Comparison of ENCODE assay signal across 8 cellular contexts in the genomic region with DNA sequence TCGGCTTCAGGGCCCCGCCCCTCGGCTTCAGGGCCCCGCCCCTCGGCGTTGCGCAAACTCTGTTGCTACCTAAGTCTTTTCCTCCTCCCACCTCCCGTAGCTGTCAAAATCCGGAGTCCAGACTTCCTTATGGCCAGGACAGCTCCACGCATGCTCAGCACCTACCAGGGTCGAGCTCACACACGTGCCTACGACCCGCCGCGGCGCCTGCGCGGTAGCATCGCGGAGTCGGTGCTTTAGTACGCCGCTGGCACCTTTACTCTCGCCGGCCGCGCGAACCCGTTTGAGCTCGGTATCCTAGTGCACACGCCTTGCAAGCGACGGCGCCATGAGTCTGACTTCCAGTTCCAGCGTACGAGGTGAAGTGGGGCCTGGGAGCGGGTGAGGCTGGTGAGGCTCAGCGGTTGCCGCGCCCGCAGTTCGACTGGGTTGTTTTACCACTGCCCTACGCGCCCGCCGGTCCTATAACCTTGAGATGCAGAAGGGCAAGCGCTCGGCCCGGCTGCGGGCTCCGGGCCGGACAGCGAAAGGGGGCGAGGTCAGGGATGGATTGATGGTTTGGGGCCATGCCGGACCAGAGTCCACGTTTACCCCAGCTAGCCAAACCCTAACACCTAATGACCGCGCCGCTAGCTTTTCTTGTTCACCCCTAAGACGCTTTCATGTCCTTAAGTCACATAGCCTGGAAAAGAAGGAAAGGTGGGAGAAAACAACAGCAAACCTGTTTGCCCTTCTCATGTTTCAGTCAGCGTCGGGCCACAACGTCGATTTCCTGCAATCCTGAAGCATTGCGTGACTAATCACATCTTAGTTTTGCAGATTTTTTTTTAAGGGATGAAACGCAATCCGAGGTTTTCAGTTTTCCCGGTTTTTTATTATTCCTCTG. TPM values are rescaled to one million over a fixed set of nuclear protein-coding genes. Genes with fewer than 3 reads are reported as not detected.
DNase-seq lines count a peak whose midpoint lies in the region; ATAC-seq and TF ChIP-seq lines count a peak whose summit lies in the region.

A gene (plus strand): TSS at position 217 of the 886 bp plus-strand sequence. CDS start 112 bp downstream, at position 329.

- ATAC-seq in GM21717 (IDR thresholded peaks at IDR 0.05; ENCODE audit: unreplicated experiment), result peak; percentile 62

- H3K36me3 Mint-ChIP-seq in activated T-cell treated with anti-CD3 and anti-CD28 coated beads, Interleukin-2, amount 50 U/mL, for 24 hours (ENCODE audit: low read depth), result peaks cover 31% of the 10 kb centered on the region

- H3K9ac ChIP-seq in mucosa of stomach (ENCODE audit: low read length), result peak within 1 kb of the TSS; percentile 65

- TF ChIP-seq POLR2A in erythroblast (IDR thresholded peaks at IDR 0.05; ENCODE audit: low read length), result peak; percentile 71

- no peaks in the 10 kb centered on the region for H3K4me1 ChIP-seq in mucosa of stomach (ENCODE audit: control insufficient read depth, insufficient read depth, low read length)

- peak within 1 kb of the TSS; percentile 79 for H3K4me3 ChIP-seq in mucosa of stomach (ENCODE audit: low read length)

- H3K4me3 Mint-ChIP-seq in activated T-cell treated with anti-CD3 and anti-CD28 coated beads, Interleukin-2, amount 50 U/mL, for 24 hours, result peak within 1 kb of the TSS; percentile 95

- DNase-seq in DMS153 treated with DMSO at 0.1 percent for 48 hours (lab: John Stamatoyannopoulos, UW; ENCODE audit: unreplicated experiment), result peak; percentile 95
- DNase-seq in KBM-7, result peak; percentile 98
- DNase-seq in activated T-cell treated with anti-CD3 and anti-CD28 coated beads, Interleukin-2, amount 50 U/mL, for 24 hours, result peak; percentile 90
- DNase-seq in erythroblast (lab: John Stamatoyannopoulos, UW), result peak; percentile 97
- DNase-seq in stimulated activated CD8-positive, alpha-beta memory T cell treated with anti-CD3 and anti-CD28 coated beads, Interleukin-7, amount 100 ng/mL, for 1 hour (ENCODE audit: low read depth in 2 of 2), result peak; percentile 76 to 88

- in situ Hi-C loops in KBM-7 (cut with MboI; ENCODE audit: low pct_unique_long_range_greater_than_20kb, low sequenced_read_pairs), result no loop called here

- no peaks in the 10 kb centered on the region for H3K27me3 ChIP-seq in mucosa of stomach (ENCODE audit: control insufficient read depth, insufficient read depth, low read length)

- no peaks in the 10 kb centered on the region for H3K9me3 ChIP-seq in mucosa of stomach (ENCODE audit: control insufficient read depth, low read length)

- peak within 1 kb of the TSS; percentile 98 for H3K27ac Mint-ChIP-seq in activated T-cell treated with anti-CD3 and anti-CD28 coated beads, Interleukin-2, amount 50 U/mL, for 24 hours

- H3K9me3 Mint-ChIP-seq in activated T-cell treated with anti-CD3 and anti-CD28 coated beads, Interleukin-2, amount 50 U/mL, for 24 hours, result no peaks in the 10 kb centered on the region

- no peaks in the 10 kb centered on the region for H3K36me3 ChIP-seq in mucosa of stomach (ENCODE audit: control insufficient read depth, insufficient read depth, low read length)

- peaks cover 45% of the 10 kb centered on the region for H3K4me1 Mint-ChIP-seq in activated T-cell treated with anti-CD3 and anti-CD28 coated beads, Interleukin-2, amount 50 U/mL, for 24 hours (ENCODE audit: low read depth)

- no peaks in the 10 kb centered on the region for H3K27me3 Mint-ChIP-seq in activated T-cell treated with anti-CD3 and anti-CD28 coated beads, Interleukin-2, amount 50 U/mL, for 24 hours

TF ChIP-seq in PFSK-1, 5 proteins besides CTCF, POLR2A, EP300 and RAD21:
- no peak for TF ChIP-seq TAF1 (IDR thresholded peaks at IDR 0.05; ENCODE audit: borderline replicate concordance, insufficient read depth, low read length)
- peak; percentile 82 for TF ChIP-seq FOXP2 (optimal IDR thresholded peaks at IDR 0.05; ENCODE audit: borderline replicate concordance, extremely low read depth, extremely low read length, insufficient read depth)
- TF ChIP-seq POLR2AphosphoS5 (IDR thresholded peaks at IDR 0.05; ENCODE audit: low read depth, low read length), result peak; percentile 80
- peak; percentile 65; the same call in 1 of the 2 replicates for TF ChIP-seq SIN3A (IDR thresholded peaks at IDR 0.05; ENCODE audit: borderline replicate concordance, insufficient read depth, low read length)
- TF ChIP-seq, protein P1, sequence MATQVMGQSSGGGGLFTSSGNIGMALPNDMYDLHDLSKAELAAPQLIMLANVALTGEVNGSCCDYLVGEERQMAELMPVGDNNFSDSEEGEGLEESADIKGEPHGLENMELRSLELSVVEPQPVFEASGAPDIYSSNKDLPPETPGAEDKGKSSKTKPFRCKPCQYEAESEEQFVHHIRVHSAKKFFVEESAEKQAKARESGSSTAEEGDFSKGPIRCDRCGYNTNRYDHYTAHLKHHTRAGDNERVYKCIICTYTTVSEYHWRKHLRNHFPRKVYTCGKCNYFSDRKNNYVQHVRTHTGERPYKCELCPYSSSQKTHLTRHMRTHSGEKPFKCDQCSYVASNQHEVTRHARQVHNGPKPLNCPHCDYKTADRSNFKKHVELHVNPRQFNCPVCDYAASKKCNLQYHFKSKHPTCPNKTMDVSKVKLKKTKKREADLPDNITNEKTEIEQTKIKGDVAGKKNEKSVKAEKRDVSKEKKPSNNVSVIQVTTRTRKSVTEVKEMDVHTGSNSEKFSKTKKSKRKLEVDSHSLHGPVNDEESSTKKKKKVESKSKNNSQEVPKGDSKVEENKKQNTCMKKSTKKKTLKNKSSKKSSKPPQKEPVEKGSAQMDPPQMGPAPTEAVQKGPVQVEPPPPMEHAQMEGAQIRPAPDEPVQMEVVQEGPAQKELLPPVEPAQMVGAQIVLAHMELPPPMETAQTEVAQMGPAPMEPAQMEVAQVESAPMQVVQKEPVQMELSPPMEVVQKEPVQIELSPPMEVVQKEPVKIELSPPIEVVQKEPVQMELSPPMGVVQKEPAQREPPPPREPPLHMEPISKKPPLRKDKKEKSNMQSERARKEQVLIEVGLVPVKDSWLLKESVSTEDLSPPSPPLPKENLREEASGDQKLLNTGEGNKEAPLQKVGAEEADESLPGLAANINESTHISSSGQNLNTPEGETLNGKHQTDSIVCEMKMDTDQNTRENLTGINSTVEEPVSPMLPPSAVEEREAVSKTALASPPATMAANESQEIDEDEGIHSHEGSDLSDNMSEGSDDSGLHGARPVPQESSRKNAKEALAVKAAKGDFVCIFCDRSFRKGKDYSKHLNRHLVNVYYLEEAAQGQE (IDR thresholded peaks at IDR 0.05; ENCODE audit: insufficient read depth in 1 of 2, low read depth in 2 of 2, low read length in 2 of 2), result no peak; a peak in 1 of 4 replicates

RNA-seq across cellular contexts. Expression of the gene that starts here (rescaled TPM):
- polyA plus RNA-seq in PFSK-1 (2012; ENCODE audit: insufficient read length, low read depth), result 70.5 TPM

Comparison
In these comparisons a context has a peak if more than half of its experiments do, and no peak if none do; other contexts are left out.
1. Peak in every context shown above with its lines: DNase-seq, ATAC-seq and H3K4me3 ChIP-seq.